8 cellular contexts compared by ENCODE assay signal in the genomic region with DNA sequence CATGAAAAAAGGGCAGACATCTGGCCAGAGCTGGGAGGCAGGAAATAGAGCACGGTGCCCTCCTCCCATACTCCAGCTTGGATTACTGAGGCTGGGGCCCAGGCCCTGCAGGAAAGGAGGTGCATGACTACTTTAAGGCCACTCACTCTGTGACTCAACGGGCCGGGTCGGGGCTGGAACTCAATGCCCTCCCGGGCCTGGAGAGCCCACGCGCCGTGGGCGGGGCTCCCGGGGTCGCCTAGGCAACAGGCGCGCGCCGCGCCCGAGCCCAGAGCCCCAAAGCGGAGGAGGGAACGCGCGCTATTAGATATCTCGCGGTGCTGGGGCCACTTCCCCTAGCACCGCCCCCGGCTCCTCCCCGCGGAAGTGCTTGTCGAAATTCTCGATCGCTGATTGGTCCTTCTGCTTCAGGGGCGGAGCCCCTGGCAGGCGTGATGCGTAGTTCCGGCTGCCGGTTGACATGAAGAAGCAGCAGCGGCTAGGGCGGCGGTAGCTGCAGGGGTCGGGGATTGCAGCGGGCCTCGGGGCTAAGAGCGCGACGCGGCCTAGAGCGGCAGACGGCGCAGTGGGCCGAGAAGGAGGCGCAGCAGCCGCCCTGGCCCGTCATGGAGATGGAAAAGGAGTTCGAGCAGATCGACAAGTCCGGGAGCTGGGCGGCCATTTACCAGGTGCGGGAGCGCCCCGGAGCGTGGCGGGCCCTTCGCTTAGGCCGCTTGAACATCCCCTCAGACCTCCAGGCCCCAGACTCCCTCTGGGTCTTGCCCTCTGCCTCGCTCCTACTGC. TPM values are rescaled to one million over a fixed set of nuclear protein-coding genes. Genes with fewer than 3 reads are reported as not detected.
DNase-seq lines count a peak whose midpoint lies in the region; ATAC-seq and TF ChIP-seq lines count a peak whose summit lies in the region.

TSS of gene PTPN1 (plus strand) at position 461 of the 783 bp plus-strand sequence. CDS start at position 606, 145 bp downstream.

- H3K27me3 Mint-ChIP-seq in T-helper 1 cell treated with Interleukin-12 subunit alpha and Interleukin-12 subunit beta and Interleukin-4 antibody, amounts not matched to agents 30 μg/mL and 1 μg/mL, for 36 hours (ENCODE audit: low read depth), result no peaks in the 10 kb centered on the region
- H3K27me3 Mint-ChIP-seq in progenitor cell of endocrine pancreas, result no peaks in the 10 kb centered on the region

- intact Hi-C loops in left cardiac atrium (cut with DNase I), result loop anchor here in 1 of 2 donors (2.0 kb wide), 1 partner anchor 67 kb away; no protein-coding TSS in a partner anchor

- ATAC-seq in HG02870 (IDR thresholded peaks at IDR 0.05; ENCODE audit: unreplicated experiment) (peak; percentile 83), left cardiac atrium (peak; percentile 99)

- H3K4me3 Mint-ChIP-seq in T-helper 1 cell treated with Interleukin-12 subunit alpha and Interleukin-12 subunit beta and Interleukin-4 antibody, amounts not matched to agents 30 μg/mL and 1 μg/mL, for 36 hours, result peak within 1 kb of the TSS; percentile 97
- peak within 1 kb of the TSS; percentile 91 for H3K4me3 Mint-ChIP-seq in progenitor cell of endocrine pancreas (ENCODE audit: low read depth)

- H3K4me1 Mint-ChIP-seq in T-helper 1 cell treated with Interleukin-12 subunit alpha and Interleukin-12 subunit beta and Interleukin-4 antibody, amounts not matched to agents 30 μg/mL and 1 μg/mL, for 36 hours (ENCODE audit: low read depth), result peaks cover 41% of the 10 kb centered on the region
- H3K4me1 Mint-ChIP-seq in progenitor cell of endocrine pancreas (ENCODE audit: low read depth), result peaks cover 31% of the 10 kb centered on the region

- no peak for TF ChIP-seq CTCF in GM13976 (IDR thresholded peaks at IDR 0.05; ENCODE audit: borderline replicate concordance, control extremely low read depth, extremely low read depth, insufficient read depth, missing control alignments)
- no peak for TF ChIP-seq CTCF in progenitor cell of endocrine pancreas (IDR thresholded peaks at IDR 0.05; ENCODE audit: unreplicated experiment)

- peak within 1 kb of the TSS; percentile 96 for H3K27ac Mint-ChIP-seq in T-helper 1 cell treated with Interleukin-12 subunit alpha and Interleukin-12 subunit beta and Interleukin-4 antibody, amounts not matched to agents 30 μg/mL and 1 μg/mL, for 36 hours
- peak within 1 kb of the TSS; percentile 94 for H3K27ac Mint-ChIP-seq in progenitor cell of endocrine pancreas

- in situ Hi-C loops in GM13976 (cut with MboI; ENCODE audit: low sequenced_read_pairs, unreplicated experiment), result no loop called here

- H3K9me3 Mint-ChIP-seq in T-helper 1 cell treated with Interleukin-12 subunit alpha and Interleukin-12 subunit beta and Interleukin-4 antibody, amounts not matched to agents 30 μg/mL and 1 μg/mL, for 36 hours, result no peaks in the 10 kb centered on the region
- H3K9me3 Mint-ChIP-seq in progenitor cell of endocrine pancreas (ENCODE audit: low read depth), result no peaks in the 10 kb centered on the region

- DNase-seq in GM13976 (ENCODE audit: low spot score) (peak; percentile 97), NCI-H1694 (lab: John Stamatoyannopoulos, UW) (peak; percentile 92), amniotic stem cell (lab: John Stamatoyannopoulos, UW) (peak; percentile 97), left cardiac atrium (peak; percentile 99), progenitor cell of endocrine pancreas (ENCODE audit: low spot score, unreplicated experiment) (peak; percentile 98), ureter (ENCODE audit: low spot score) (peak; percentile 99)

- peaks cover 14% of the 10 kb centered on the region for H3K36me3 Mint-ChIP-seq in T-helper 1 cell treated with Interleukin-12 subunit alpha and Interleukin-12 subunit beta and Interleukin-4 antibody, amounts not matched to agents 30 μg/mL and 1 μg/mL, for 36 hours (ENCODE audit: low read depth)
- no peaks in the 10 kb centered on the region for H3K36me3 Mint-ChIP-seq in progenitor cell of endocrine pancreas (ENCODE audit: insufficient read depth)

RNA-seq across cellular contexts. Expression of gene PTPN1, which starts in this region (rescaled TPM):
- total RNA-seq in left cardiac atrium (10 to 100 TPM; 22.8 to 40.4 TPM), progenitor cell of endocrine pancreas (26.0 and 27.7 TPM in 2 replicates), ureter (33.6 TPM)

Comparison
In these comparisons a context has a peak if more than half of its experiments do, and no peak if none do; other contexts are left out.
1. Peak in every context shown above with its lines: DNase-seq and ATAC-seq.